8 cellular contexts compared by ENCODE assay signal in the genomic region with DNA sequence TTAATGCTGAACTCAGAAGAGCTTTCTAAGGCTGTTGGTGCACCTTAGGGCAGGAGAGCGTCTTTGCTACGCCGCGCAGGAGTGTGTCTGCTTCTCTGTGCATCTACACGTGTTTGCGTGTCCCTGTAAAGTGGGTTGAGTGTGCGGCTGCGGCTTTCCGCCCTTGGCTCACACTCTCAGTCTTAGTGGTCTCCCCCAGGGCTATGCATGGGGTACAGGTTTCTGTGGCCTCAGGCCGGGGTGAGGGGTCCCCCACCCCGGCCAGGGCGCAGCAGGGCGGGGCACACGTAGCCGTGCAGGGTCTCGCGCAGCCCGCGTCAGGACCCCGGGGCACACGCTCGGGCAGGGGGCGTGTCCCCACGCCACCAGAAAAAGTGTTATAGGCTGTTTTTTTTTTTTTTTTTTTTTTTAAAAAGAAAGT. TPM values are rescaled to one million over a fixed set of nuclear protein-coding genes. Genes with fewer than 3 reads are reported as not detected.
DNase-seq lines count a peak whose midpoint lies in the region; ATAC-seq and TF ChIP-seq lines count a peak whose summit lies in the region.

No MANE protein-coding gene starts in this region.

- DNase-seq in AG04449 (ENCODE audit: low read depth, low spot score): no peak
- peak; percentile 69 for DNase-seq in GM19238 (ENCODE audit: insufficient read length, low spot score)
- DNase-seq in SW480 (ENCODE audit: low spot score): peak; percentile 50
- peak in 6 of 7 donors; percentile 48 to 79 (median 52) for DNase-seq in adrenal gland
- DNase-seq in stimulated activated CD4-positive, alpha-beta T cell treated with anti-CD3 and anti-CD28 coated beads, Interleukin-12 subunit alpha, Interleukin-12 subunit beta, amount 100 ng/mL, for 48 hours (ENCODE audit: low read depth in 2 of 3, low spot score in 1 of 3): peak; percentile 55 to 73 (median 60)
- no peak for DNase-seq in kidney glomerular epithelial cell (lab: John Stamatoyannopoulos, UW)

- peak overlapping the region; percentile 79 for H3K9ac ChIP-seq in iPS-18a (ENCODE audit: low read length)

- no peaks in the 10 kb centered on the region for H3K27me3 ChIP-seq in adrenal gland
- H3K27me3 ChIP-seq in iPS-18a (ENCODE audit: control insufficient read depth, insufficient read depth, low read length): peaks cover 9% of the 10 kb centered on the region

- intact Hi-C loops in adrenal gland (cut with DNase I): loop anchor here in 1 of 2 donors (5.0 kb wide), 1 partner anchor 55 kb away; no protein-coding TSS in a partner anchor

- H3K9me3 ChIP-seq in adrenal gland (replicated peaks in 1 of 3) (no peaks in the 10 kb centered on the region), iPS-18a (ENCODE audit: control insufficient read depth, low read depth, low read length) (no peaks in the 10 kb centered on the region)

- TF ChIP-seq POLR2A in adrenal gland (IDR thresholded peaks at IDR 0.05): no peak

- POLR2A ChIA-PET in AG04449 (lab: Yijun Ruan, JAX): interaction anchor here (1.2 kb wide), 1 partner anchor 58 kb away, joined by 4 read pairs; no protein-coding TSS in a partner anchor

- H3K27ac ChIP-seq in adrenal gland: peak overlapping the region; percentile 85 to 99 (median 97)
- H3K27ac ChIP-seq in iPS-18a (ENCODE audit: low read length): peak overlapping the region; percentile 80

- H3K36me3 ChIP-seq in adrenal gland (replicated peaks in 1 of 2): no peaks in the 10 kb centered on the region
- no peaks in the 10 kb centered on the region for H3K36me3 ChIP-seq in iPS-18a (ENCODE audit: control insufficient read depth, low read depth, low read length)

- peak; percentile 47 for ATAC-seq in HG03342 (IDR thresholded peaks at IDR 0.05; ENCODE audit: unreplicated experiment)

- TF ChIP-seq CTCF in AG04449 (IDR thresholded peaks at IDR 0.05; ENCODE audit: insufficient read depth, low read length, missing control alignments) (no peak), adrenal gland (IDR thresholded peaks at IDR 0.05) (peak in 1 of 6 experiments; percentile 5)

- H3K4me3 ChIP-seq in AG04449 (ENCODE audit: low read depth, low read length): peak overlapping the region; percentile 83
- H3K4me3 ChIP-seq in adrenal gland: peak overlapping the region; percentile 70 to 86 (median 76)
- peak overlapping the region; percentile 69 for H3K4me3 ChIP-seq in iPS-18a (ENCODE audit: low read length)

- 0 to 1% (median 0%) methylated on average over 9 to 24 of the region's 24 CpGs for WGBS in adrenal gland, 4 donors

- CTCF ChIA-PET in AG04449 (lab: Yijun Ruan, JAX): interaction anchor here (0.9 to 1.9 kb wide), 5 partner anchors 13 to 128 kb away, joined by 3 to 19 read pairs (median 4); a partner anchor contains a TSS

- H3K4me1 ChIP-seq in adrenal gland (replicated peaks in 1 of 2): peaks cover 17 to 27% of the 10 kb centered on the region in 2 donors
- H3K4me1 ChIP-seq in iPS-18a (ENCODE audit: control insufficient read depth, low read depth, low read length): peaks cover 18% of the 10 kb centered on the region

RNA-seq across cellular contexts. Expression of a gene that starts 0.7 kb away (rescaled TPM):
- 10 to 100 TPM in 7 of 8 donors, 1 to 10 TPM in 1; 6.8 to 19.3 (median 13.4) TPM for total RNA-seq in adrenal gland
- 10 to 100 TPM in 1 of 3 donors, 1 to 10 TPM in 2; 4.2 to 27.8 (median 6.0) TPM for polyA plus RNA-seq in adrenal gland

Comparison
In these comparisons a context has a peak if more than half of its experiments do, and no peak if none do; other contexts are left out.
1. DNase-seq: peak in GM19238 (single experiment), SW480 (single experiment), adrenal gland (6 of 7) and stimulated activated CD4-positive, alpha-beta T cell treated with anti-CD3 and anti-CD28 coated beads, Interleukin-12 subunit alpha, Interleukin-12 subunit beta, amount 100 ng/mL, for 48 hours (3 of 3); none in AG04449 (single experiment) and kidney glomerular epithelial cell (single experiment).
2. Peak in every context shown above with its lines, with median percentiles within 50 percentile points of each other: H3K4me3 ChIP-seq.